8 cellular contexts compared by ENCODE assay signal in genomic region chrX:64204701-64205440, GRCh38. TPM values are rescaled to one million over a fixed set of nuclear protein-coding genes. Genes with fewer than 3 reads are reported as not detected.
DNase-seq lines count a peak whose midpoint lies in the region; ATAC-seq, FAIRE-seq and TF ChIP-seq lines count a peak whose summit lies in the region.

No MANE protein-coding gene starts in this region.

- 3 to 44% methylated on average over 6 to 32 of the region's 46 CpGs for WGBS in lower leg skin, 2 donors

- peak overlapping the region; percentile 52 for H3K27ac Mint-ChIP-seq in T-helper 2 cell treated with Interferon-gamma antibody and Interleukin-4, amounts not matched to agents 5 μg/mL and 100 μg/mL, for 36 hours

- H3K27ac ChIP-seq in dorsolateral prefrontal cortex = peak overlapping the region in 55 of 59 donors; percentile 14 to 96 (median 85)

- intact Hi-C loops in dorsolateral prefrontal cortex (cut with DNase I) (loop anchor here in 1 of 2 donors (10.0 kb wide), 2 partner anchors 450 to 1330 kb away; partner anchors contain the start of gene LAS1L), lower leg skin (cut with DNase I; ENCODE audit: low total_unique reads) (no loop called here)

- peak; percentile 7 for ATAC-seq in HG03520 (IDR thresholded peaks at IDR 0.05; ENCODE audit: unreplicated experiment)

- peaks cover 0 to 86% (median 11%) of the 10 kb centered on the region in 45 donors for H3K27me3 ChIP-seq in dorsolateral prefrontal cortex

- no peak for TF ChIP-seq CTCF in dorsolateral prefrontal cortex (IDR thresholded peaks at IDR 0.05 in 54 of 56, conservative IDR thresholded peaks at IDR 0.05 in 2 of 56; ENCODE audit: low read depth in 1 of 56, partially characterized antibody in 56 of 56)
- TF ChIP-seq CTCF in lower leg skin (IDR thresholded peaks at IDR 0.05) = no peak

- H3K4me3 Mint-ChIP-seq in T-helper 2 cell treated with Interferon-gamma antibody and Interleukin-4, amounts not matched to agents 5 μg/mL and 100 μg/mL, for 36 hours = peak overlapping the region; percentile 88

- no peak for TF ChIP-seq POLR2A in lower leg skin (IDR thresholded peaks at IDR 0.05)

- H3K27me3 Mint-ChIP-seq in T-helper 2 cell treated with Interferon-gamma antibody and Interleukin-4, amounts not matched to agents 5 μg/mL and 100 μg/mL, for 36 hours (ENCODE audit: low read depth) = no peaks in the 10 kb centered on the region

- H3K4me3 ChIP-seq in dorsolateral prefrontal cortex = peak overlapping the region; percentile 52 to 81 (median 70)
- H3K4me3 ChIP-seq in lower leg skin (ENCODE audit: low read depth, poor library complexity, severe bottlenecking) = peak overlapping the region; percentile 42

- no peak for FAIRE-seq in GM19239 (lab: Jason Lieb, UNC)

- H3K9me3 Mint-ChIP-seq in T-helper 2 cell treated with Interferon-gamma antibody and Interleukin-4, amounts not matched to agents 5 μg/mL and 100 μg/mL, for 36 hours = no peaks in the 10 kb centered on the region

- H3K36me3 Mint-ChIP-seq in T-helper 2 cell treated with Interferon-gamma antibody and Interleukin-4, amounts not matched to agents 5 μg/mL and 100 μg/mL, for 36 hours (ENCODE audit: low read depth) = no peaks in the 10 kb centered on the region

- DNase-seq in C1 segment of cervical spinal cord (lab: John Stamatoyannopoulos, UW) = peak in 11 of 14 donors; percentile 14 to 63 (median 35)
- peak; percentile 26 for DNase-seq in GM19239 (ENCODE audit: insufficient read length, low spot score)
- DNase-seq in T-helper 2 cell treated with Interferon-gamma antibody and Interleukin-4, amounts not matched to agents 5 μg/mL and 100 μg/mL, for 36 hours (ENCODE audit: low spot score) = peak; percentile 4
- peak in 9 of 10 donors; percentile 18 to 60 (median 36) for DNase-seq in dorsolateral prefrontal cortex
- DNase-seq in lower leg skin (ENCODE audit: low spot score in 2 of 2) = peak in 1 of 2 donors; percentile 12
- peak; percentile 1 for DNase-seq in stimulated activated CD8-positive, alpha-beta memory T cell treated with anti-CD3 and anti-CD28 coated beads, Interleukin-7, amount 100 ng/mL, for 24 hours (ENCODE audit: low read depth)
- no peak for DNase-seq in GM19240 (ENCODE audit: insufficient read length, low spot score)

- peaks cover 2% of the 10 kb centered on the region for H3K4me1 Mint-ChIP-seq in T-helper 2 cell treated with Interferon-gamma antibody and Interleukin-4, amounts not matched to agents 5 μg/mL and 100 μg/mL, for 36 hours (ENCODE audit: low read depth)

RNA-seq across cellular contexts. Expression of gene AMER1, which starts 0.6 kb away (rescaled TPM):
- total RNA-seq in dorsolateral prefrontal cortex (1 to 10 TPM; 3.8 to 7.9 (median 6.3) TPM), lower leg skin (1 to 10 TPM; 3.2 to 5.7 (median 4.3) TPM)

RNA-seq across cellular contexts. Expression of gene ASB12, which starts 25.5 kb away (rescaled TPM):
- total RNA-seq in dorsolateral prefrontal cortex = under 1 TPM in 26 of 120 experiments, not detected in 94; 0.32 to 0.77 (median 0.47) TPM
- total RNA-seq in lower leg skin = under 1 TPM in 1 of 4 donors, not detected in 3; 0.49 TPM
